In the genomic region with DNA sequence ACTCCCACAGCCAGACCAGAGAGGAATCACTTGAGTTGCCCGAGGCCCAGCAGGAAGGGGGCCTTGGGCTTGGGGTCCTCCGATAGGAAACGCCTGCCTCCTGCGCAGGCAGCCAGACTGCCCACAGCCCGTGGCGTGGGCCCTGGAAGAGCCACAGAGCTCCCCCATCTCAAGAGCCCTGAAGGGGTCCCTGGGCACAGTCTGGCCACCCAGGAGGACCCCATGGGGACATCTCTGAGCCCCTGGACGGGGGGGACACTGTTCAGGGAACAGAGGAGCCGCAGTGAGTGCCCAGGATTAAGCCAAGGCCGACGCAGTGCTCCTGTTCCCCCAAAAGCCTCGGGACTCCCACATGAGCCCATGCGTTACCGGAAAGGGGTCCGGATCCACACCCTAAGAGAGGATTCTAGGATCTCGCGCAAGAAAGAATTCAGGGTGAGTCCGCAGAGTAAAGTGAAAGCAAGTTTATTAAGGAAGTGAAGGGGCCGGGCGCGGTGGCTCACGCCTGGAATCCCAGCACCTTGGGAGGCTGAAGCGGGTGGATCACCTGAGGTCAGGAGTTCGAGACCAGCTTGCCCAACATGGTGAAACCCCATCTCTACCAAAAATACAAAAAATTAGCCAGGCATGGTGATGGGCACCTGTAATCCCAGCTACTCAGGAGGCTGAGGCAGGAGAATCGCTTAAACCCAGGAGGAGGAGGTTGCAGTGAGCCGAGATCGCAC, we compare ENCODE assay signal across 14 cellular contexts. TPM values are rescaled to one million over a fixed set of nuclear protein-coding genes. Genes with fewer than 3 reads are reported as not detected.
DNase-seq lines count a peak whose midpoint lies in the region; ATAC-seq, FAIRE-seq and TF ChIP-seq lines count a peak whose summit lies in the region.
"Had no signal": no experiment of that assay in that cellular context is flagged by ENCODE, and none has a peak within 500 bp of the region (broad histone marks: within the 10 kb centered on the region; RNA-seq: fewer than 3 reads in every experiment).

No MANE protein-coding gene starts in this region.

- H3K4me1 ChIP-seq in PC-3 (ENCODE audit: insufficient read depth, low read length) (peaks cover 51% of the 10 kb centered on the region), sigmoid colon (peaks cover 0 to 85% (median 78%) of the 10 kb centered on the region in 4 donors)

- intact Hi-C loops in PC-3 (cut with micrococcal nuclease) (no loop called here), sigmoid colon (cut with DNase I) (no loop called here)

- H3K27me3 ChIP-seq in PC-3 (ENCODE audit: low read length) (no peaks in the 10 kb centered on the region), sigmoid colon (no peaks in the 10 kb centered on the region)
- H3K27me3 ChIP-seq: testis had no signal

- H3K27ac ChIP-seq in PC-3 (ENCODE audit: low read length) (peak overlapping the region; percentile 89), sigmoid colon (peak overlapping the region in 3 of 4 donors; percentile 93 to 96 (median 93))
- H3K27ac ChIP-seq: testis had no signal

- H3K79me2 ChIP-seq in PC-3 (ENCODE audit: low read length): no peaks in the 10 kb centered on the region

- no peaks in the 10 kb centered on the region for H3K9me3 Mint-ChIP-seq in activated T-cell treated with anti-CD3 and anti-CD28 coated beads, Interleukin-2, amount 50 U/mL, for 72 hours
- no peaks in the 10 kb centered on the region for H3K9me3 Mint-ChIP-seq in effector memory CD8-positive, alpha-beta T cell

- CTCF ChIA-PET in PC-3 (lab: Charles Lee): no interaction called here

- H3K4me1 Mint-ChIP-seq in activated T-cell treated with anti-CD3 and anti-CD28 coated beads, Interleukin-2, amount 50 U/mL, for 72 hours (ENCODE audit: low read depth): peaks cover 47% of the 10 kb centered on the region
- peaks cover 45 to 65% of the 10 kb centered on the region in 2 donors for H3K4me1 Mint-ChIP-seq in effector memory CD8-positive, alpha-beta T cell (ENCODE audit: low read depth in 2 of 2)

- no peak for DNase-seq in activated T-cell treated with anti-CD3 and anti-CD28 coated beads, Interleukin-2, amount 50 U/mL, for 72 hours
- DNase-seq in activated T-cell treated with anti-CD3 and anti-CD28 coated beads for 4 hours (no peak), PC-3 (no peak), sigmoid colon (no peak), SK-N-DZ (ENCODE audit: low spot score) (no peak), HTR-8/SVneo (ENCODE audit: insufficient read length, low spot score) (no peak)
- DNase-seq in effector memory CD8-positive, alpha-beta T cell: no peak
- DNase-seq: activated CD8-positive, alpha-beta memory T cell treated with anti-CD3 and anti-CD28 coated beads, Interleukin-2, amount 50 U/mL, for 48 hours; effector CD4-positive, alpha-beta T cell; NCI-H1694 treated with DMSO at 0.1 percent for 48 hours; stimulated activated CD4-positive, alpha-beta T cell treated with anti-CD3 and anti-CD28 coated beads, Interleukin-12 subunit alpha, Interleukin-12 subunit beta, amount 100 ng/mL, for 4 hours; testis had no signal

- H4K20me1 ChIP-seq in PC-3 (ENCODE audit: low read length): no peaks in the 10 kb centered on the region

- POLR2A ChIA-PET in PC-3 (lab: Charles Lee; ENCODE audit: unreplicated experiment): no interaction called here

- H2AFZ ChIP-seq in PC-3 (ENCODE audit: low read length): no peak overlapping the region

- BruUV-seq in PC-3 (replicated peaks; lab: Mats Ljungman, UMichigan): no TSS peak

- no peaks in the 10 kb centered on the region for H3K27me3 Mint-ChIP-seq in activated T-cell treated with anti-CD3 and anti-CD28 coated beads, Interleukin-2, amount 50 U/mL, for 72 hours (ENCODE audit: low read depth)
- H3K27me3 Mint-ChIP-seq in effector memory CD8-positive, alpha-beta T cell: no peaks in the 10 kb centered on the region

- H3K4me3 Mint-ChIP-seq in activated T-cell treated with anti-CD3 and anti-CD28 coated beads, Interleukin-2, amount 50 U/mL, for 72 hours: peak overlapping the region; percentile 63 to 66
- H3K4me3 Mint-ChIP-seq in effector memory CD8-positive, alpha-beta T cell: peak overlapping the region; percentile 92 to 93

- H3K4me2 ChIP-seq in PC-3 (ENCODE audit: low read length): peak overlapping the region; percentile 36

- peak overlapping the region; percentile 92 for H3K27ac Mint-ChIP-seq in activated T-cell treated with anti-CD3 and anti-CD28 coated beads, Interleukin-2, amount 50 U/mL, for 72 hours
- H3K27ac Mint-ChIP-seq in effector memory CD8-positive, alpha-beta T cell: peak overlapping the region; percentile 97 to 99

- H3K9me2 ChIP-seq in PC-3 (replicated peaks; ENCODE audit: low read length): no peaks in the 10 kb centered on the region

- H3K4me3 ChIP-seq in PC-3 (ENCODE audit: low read length) (no peak overlapping the region), sigmoid colon (peak overlapping the region in 1 of 4 donors; percentile 5)
- H3K4me3 ChIP-seq: testis had no signal

- peak overlapping the region; percentile 38; the same call in 1 of the 2 replicates for H3K9ac ChIP-seq in PC-3 (ENCODE audit: low read length)

- TF ChIP-seq POLR2A in sigmoid colon (IDR thresholded peaks at IDR 0.05): no peak

- no peak for FAIRE-seq in HTR-8/SVneo (lab: Jason Lieb, UNC)

- no peaks in the 10 kb centered on the region for H3F3A ChIP-seq in PC-3 (ENCODE audit: low read length, unreplicated experiment)

- H3K9me3 ChIP-seq in PC-3 (ENCODE audit: low read length): no peaks in the 10 kb centered on the region
- H3K9me3 ChIP-seq in sigmoid colon: no peaks in the 10 kb centered on the region
- H3K9me3 ChIP-seq: testis had no signal

- no peak for ATAC-seq in activated T-cell treated with anti-CD3 and anti-CD28 coated beads, Interleukin-2, amount 50 U/mL, for 72 hours (replicated peaks in 1 of 2)
- ATAC-seq in PC-3 (no peak), GM21717 (IDR thresholded peaks at IDR 0.05; ENCODE audit: unreplicated experiment) (no peak)
- ATAC-seq in effector memory CD8-positive, alpha-beta T cell (replicated peaks): no peak
- ATAC-seq: HCT116 had no signal

- TF ChIP-seq CTCF in PC-3 (conservative IDR thresholded peaks at IDR 0.05; ENCODE audit: low read depth, low read length) (no peak), sigmoid colon (IDR thresholded peaks at IDR 0.05) (no peak)

- H3K36me3 Mint-ChIP-seq in activated T-cell treated with anti-CD3 and anti-CD28 coated beads, Interleukin-2, amount 50 U/mL, for 72 hours (ENCODE audit: insufficient read depth in 2 of 2): no peaks in the 10 kb centered on the region
- peaks cover 7% of the 10 kb centered on the region for H3K36me3 Mint-ChIP-seq in effector memory CD8-positive, alpha-beta T cell (ENCODE audit: insufficient read depth)

- WGBS in sigmoid colon, 2 donors: 91% methylated on average over 26 of the region's 26 CpGs

- no peak for TF ChIP-seq EP300 in sigmoid colon (IDR thresholded peaks at IDR 0.05)

- no peaks in the 10 kb centered on the region for H3K36me3 ChIP-seq in PC-3 (ENCODE audit: low read depth, low read length)
- no peaks in the 10 kb centered on the region for H3K36me3 ChIP-seq in sigmoid colon

RNA-seq across cellular contexts. Expression of a gene that starts 38.1 kb away (rescaled TPM):
- 100 to 1,000 TPM; 152 to 163 TPM for total RNA-seq in activated T-cell treated with anti-CD3 and anti-CD28 coated beads, Interleukin-2, amount 50 U/mL, for 72 hours
- 35.1 and 42.0 TPM in 2 replicates for total RNA-seq in PC-3 (2014; rRNA removed)
- total RNA-seq in sigmoid colon: 100 to 1,000 TPM; 134 to 195 (median 169) TPM
- 10 to 100 TPM in 1 of 3 donors, 1 to 10 TPM in 2; 5.4 to 62.2 (median 6.9) TPM for polyA plus RNA-seq in sigmoid colon
- 126 and 130 TPM in 2 replicates for polyA plus RNA-seq in SK-N-DZ (2014; cell fraction: cytosol; rRNA removed)
- polyA plus RNA-seq in SK-N-DZ (2014; cell fraction: nucleus; rRNA removed): 78.0 and 98.0 TPM in 2 replicates
